In the genomic region with DNA sequence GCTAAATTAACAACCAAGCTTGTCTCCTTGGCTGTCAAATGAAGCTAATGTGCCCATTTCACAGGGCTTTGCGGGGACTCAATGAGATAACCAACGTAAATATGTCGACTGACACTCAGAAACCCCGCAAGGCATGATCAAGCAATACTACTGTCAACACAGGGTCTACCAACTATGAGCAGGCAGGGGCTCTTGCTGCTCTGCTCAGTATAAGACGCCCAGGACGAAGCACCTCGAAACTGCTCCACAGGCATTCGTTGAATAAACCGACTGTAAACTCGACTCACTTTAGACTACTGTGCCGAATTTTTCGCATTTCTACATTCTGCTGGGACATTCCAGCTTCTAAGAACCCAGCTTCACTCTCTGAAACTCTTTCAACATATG, we compare ENCODE assay signal across 8 cellular contexts. TPM values are rescaled to one million over a fixed set of nuclear protein-coding genes. Genes with fewer than 3 reads are reported as not detected.
DNase-seq lines count a peak whose midpoint lies in the region; ATAC-seq and TF ChIP-seq lines count a peak whose summit lies in the region.

No MANE protein-coding gene starts in this region.

- DNase-seq in heart left ventricle (no peak), Right ventricle myocardium superior (no peak), adipocyte (ENCODE audit: low read depth) (no peak), lung (ENCODE audit: low spot score) (no peak), upper lobe of right lung (no peak), ACHN (no peak), mesenteric fat pad (ENCODE audit: low spot score) (no peak)

- WGBS in heart left ventricle, 4 donors = 30 to 48% (median 40%) methylated on average over 12 of the region's 12 CpGs
- WGBS in lung, 2 donors = 32 to 41% methylated on average over 12 of the region's 12 CpGs

- H3K9ac ChIP-seq in adipocyte (ENCODE audit: low read length) = peak overlapping the region; percentile 82

- intact Hi-C loops in heart left ventricle (cut with DNase I) (loop anchor here in 4 of 10 donors (10.0 kb wide), 2 partner anchors 104 to 114 kb away; no protein-coding TSS in a partner anchor), Right ventricle myocardium superior (cut with DNase I) (loop anchor here (10.0 kb wide), 1 partner anchor 104 kb away; no protein-coding TSS in a partner anchor), upper lobe of right lung (cut with DNase I) (no loop called here)

- H3K27ac ChIP-seq in heart left ventricle = peak overlapping the region in 7 of 12 donors; percentile 32 to 82 (median 51)
- H3K27ac ChIP-seq in lung (ENCODE audit: low read depth in 1 of 2, low read length in 1 of 2) = peak overlapping the region in 1 of 2 donors; percentile 22
- peak overlapping the region; percentile 39 for H3K27ac ChIP-seq in upper lobe of right lung

- H3K27me3 ChIP-seq in heart left ventricle (no peaks in the 10 kb centered on the region), adipocyte (replicated peaks; ENCODE audit: control insufficient read depth, insufficient read depth, low read length) (no peaks in the 10 kb centered on the region), lung (ENCODE audit: control insufficient read depth, insufficient read depth) (no peaks in the 10 kb centered on the region), upper lobe of right lung (no peaks in the 10 kb centered on the region)

- in situ Hi-C loops in ACHN (cut with HindIII; ENCODE audit: low pct_ligation_motif_present, low pct_unique_long_range_greater_than_20kb, low sequenced_read_pairs) = no loop called here

- TF ChIP-seq CTCF in heart left ventricle (IDR thresholded peaks at IDR 0.05) (no peak), lung (IDR thresholded peaks at IDR 0.05; ENCODE audit: control extremely low read depth, extremely low read depth) (no peak), upper lobe of right lung (IDR thresholded peaks at IDR 0.05) (no peak)

- ATAC-seq in heart left ventricle = no peak
- ATAC-seq in Right ventricle myocardium superior (ENCODE audit: poor library complexity) = no peak
- no peak for ATAC-seq in lung (ENCODE audit: insufficient read depth, low FRiP score)
- no peak for ATAC-seq in upper lobe of right lung
- ATAC-seq in HG02870 (IDR thresholded peaks at IDR 0.05; ENCODE audit: unreplicated experiment) = no peak

- H3K36me3 ChIP-seq in heart left ventricle = peaks cover 0 to 19% (median 7%) of the 10 kb centered on the region in 9 donors
- H3K36me3 ChIP-seq in adipocyte (ENCODE audit: control insufficient read depth, insufficient read depth, low read length, severe bottlenecking) = peaks cover 7% of the 10 kb centered on the region
- no peaks in the 10 kb centered on the region for H3K36me3 ChIP-seq in lung (ENCODE audit: control insufficient read depth in 2 of 2, insufficient read depth in 2 of 2, low read length in 2 of 2)
- peaks cover 10% of the 10 kb centered on the region for H3K36me3 ChIP-seq in upper lobe of right lung

- H3K4me1 ChIP-seq in heart left ventricle = peaks cover 0 to 8% (median 0%) of the 10 kb centered on the region in 12 donors
- peaks cover 5% of the 10 kb centered on the region for H3K4me1 ChIP-seq in adipocyte (ENCODE audit: control insufficient read depth, insufficient read depth, low read length)
- peaks cover 0 to 7% of the 10 kb centered on the region in 2 donors for H3K4me1 ChIP-seq in lung (ENCODE audit: control insufficient read depth in 2 of 2, insufficient read depth in 2 of 2, low read length in 2 of 2)
- H3K4me1 ChIP-seq in upper lobe of right lung = peaks cover 4% of the 10 kb centered on the region

- no peak for TF ChIP-seq POLR2A in heart left ventricle (IDR thresholded peaks at IDR 0.05)

- peak overlapping the region in 11 of 12 donors; percentile 35 to 68 (median 61) for H3K4me3 ChIP-seq in heart left ventricle
- peak overlapping the region; percentile 97 for H3K4me3 ChIP-seq in adipocyte (ENCODE audit: low read length)
- H3K4me3 ChIP-seq in lung = peak overlapping the region; percentile 28
- H3K4me3 ChIP-seq in upper lobe of right lung = peak overlapping the region; percentile 57

- peaks cover 0 to 4% (median 0%) of the 10 kb centered on the region in 12 donors for H3K9me3 ChIP-seq in heart left ventricle
- no peaks in the 10 kb centered on the region for H3K9me3 ChIP-seq in adipocyte (ENCODE audit: control insufficient read depth, low read length)
- no peaks in the 10 kb centered on the region for H3K9me3 ChIP-seq in lung (ENCODE audit: control insufficient read depth in 2 of 2, insufficient read depth in 1 of 2, low read length in 1 of 2)
- H3K9me3 ChIP-seq in upper lobe of right lung = no peaks in the 10 kb centered on the region

RNA-seq across cellular contexts. Expression of gene FEZF2, which starts 55.0 kb away (rescaled TPM):
- total RNA-seq in heart left ventricle (not detected), Right ventricle myocardium superior (not detected), lung (not detected), upper lobe of right lung (not detected), mesenteric fat pad (not detected)
- polyA plus RNA-seq in heart left ventricle (not detected), lung (not detected)

Comparison
In these comparisons a context has a peak if more than half of its experiments do, and no peak if none do; other contexts are left out.
1. H3K4me3 ChIP-seq: peak in every context shown above with its lines; median percentile 97 in adipocyte; 61 in heart left ventricle; 57 in upper lobe of right lung; 28 in lung.